In genomic region chr6:82568290-82568993, GRCh38 we compare ENCODE assay signal across 1 cellular context.
TF ChIP-seq lines count a peak whose summit lies in the region.

No MANE protein-coding gene starts in this region.

TF ChIP-seq in GM12878, 131 proteins besides CTCF, POLR2A, EP300 and RAD21 (continued from another document and continues in another):
- no peak for TF ChIP-seq ZBTB40 (IDR thresholded peaks at IDR 0.05; ENCODE audit: borderline replicate concordance)
- TF ChIP-seq PAX8 (IDR thresholded peaks at IDR 0.05), result no peak
- TF ChIP-seq ZSCAN29 (IDR thresholded peaks at IDR 0.05), result no peak
- no peak for TF ChIP-seq SMAD5 (IDR thresholded peaks at IDR 0.05; ENCODE audit: low read depth)
- no peak for TF ChIP-seq RB1 (IDR thresholded peaks at IDR 0.05; ENCODE audit: borderline replicate concordance)
- TF ChIP-seq POU2F2 (IDR thresholded peaks at IDR 0.05; ENCODE audit: borderline replicate concordance, low read depth, low read length), result 0 out of 3 replicates have a peak, but pooled peaks have one; percentile 23
- TF ChIP-seq DPF2 (IDR thresholded peaks at IDR 0.05), result 0 out of 2 replicates have a peak, but pooled peaks have one; percentile 62
- peak in 1 of 2 experiments; percentile 14; a peak in 1 of 4 replicates for TF ChIP-seq BHLHE40 (IDR thresholded peaks at IDR 0.05; ENCODE audit: borderline replicate concordance in 1 of 2, low read depth in 2 of 2, low read length in 1 of 2)
- TF ChIP-seq FOXK2 (IDR thresholded peaks at IDR 0.05), result no peak
- no peak for TF ChIP-seq ETV6 (conservative IDR thresholded peaks at IDR 0.05 in 1 of 2, IDR thresholded peaks at IDR 0.05 in 1 of 2; ENCODE audit: borderline replicate concordance in 1 of 2, low read depth in 1 of 2)
- no peak for TF ChIP-seq TBL1XR1 (IDR thresholded peaks at IDR 0.05; ENCODE audit: low read depth, low read length)
- TF ChIP-seq ATF2 (IDR thresholded peaks at IDR 0.05; ENCODE audit: low read length), result no peak
- no peak for TF ChIP-seq HDGF (IDR thresholded peaks at IDR 0.05)
- no peak for TF ChIP-seq MAX (IDR thresholded peaks at IDR 0.05; ENCODE audit: low read depth, low read length)
- no peak for TF ChIP-seq CBX3 (IDR thresholded peaks at IDR 0.05; ENCODE audit: borderline replicate concordance, low read depth)
- peak; percentile 49 to 63; a peak in 3 of 4 replicates for TF ChIP-seq IKZF2 (IDR thresholded peaks at IDR 0.05)
- no peak for TF ChIP-seq MLLT1 (IDR thresholded peaks at IDR 0.05)
- TF ChIP-seq KAT2A (conservative IDR thresholded peaks at IDR 0.05; ENCODE audit: control insufficient read depth, low read depth, low read length), result no peak
- no peak for TF ChIP-seq KDM1A (IDR thresholded peaks at IDR 0.05; ENCODE audit: borderline replicate concordance)
- TF ChIP-seq NR2F1 (conservative IDR thresholded peaks at IDR 0.05), result no peak
- TF ChIP-seq NKRF (conservative IDR thresholded peaks at IDR 0.05), result no peak
- no peak for TF ChIP-seq SUZ12 (IDR thresholded peaks at IDR 0.05; ENCODE audit: unreplicated experiment)
- TF ChIP-seq ZBTB4 (CRISPR knock-in tag; IDR thresholded peaks at IDR 0.05), result no peak
- TF ChIP-seq MTA3 (IDR thresholded peaks at IDR 0.05; ENCODE audit: borderline replicate concordance, low read length), result no peak
- peak; percentile 74 for TF ChIP-seq IKZF1 (conservative IDR thresholded peaks at IDR 0.05)
- TF ChIP-seq CREM (IDR thresholded peaks at IDR 0.05; ENCODE audit: low read depth), result no peak
- TF ChIP-seq FOS (IDR thresholded peaks at IDR 0.05; ENCODE audit: borderline replicate concordance, extremely low read depth, insufficient read length), result no peak
- TF ChIP-seq NR2C2 (IDR thresholded peaks at IDR 0.05; ENCODE audit: borderline replicate concordance, control insufficient read depth, insufficient read length, low read depth), result no peak
- TF ChIP-seq RFX5 (IDR thresholded peaks at IDR 0.05; ENCODE audit: low read depth, low read length), result no peak
- TF ChIP-seq SP1 (IDR thresholded peaks at IDR 0.05; ENCODE audit: low read depth, low read length), result no peak
- TF ChIP-seq JUNB (IDR thresholded peaks at IDR 0.05), result no peak
- no peak for TF ChIP-seq ZBTB11 (CRISPR knock-in tag; IDR thresholded peaks at IDR 0.05)
- TF ChIP-seq TCF12 (IDR thresholded peaks at IDR 0.05; ENCODE audit: low read depth, low read length), result peak; percentile 84; the same call in 1 of the 2 replicates
- 0 out of 2 replicates have a peak, but pooled peaks have one; percentile 12 for TF ChIP-seq IRF4 (IDR thresholded peaks at IDR 0.05; ENCODE audit: low read depth, low read length)
- TF ChIP-seq MYC (IDR thresholded peaks at IDR 0.05; ENCODE audit: insufficient read depth, insufficient read length, insufficient replicate concordance, low read length, severe bottlenecking), result no peak
- peak; percentile 52; the same call in 1 of the 2 replicates for TF ChIP-seq PAX5 (IDR thresholded peaks at IDR 0.05; ENCODE audit: borderline replicate concordance, low read depth, low read length)
- TF ChIP-seq WRNIP1 (IDR thresholded peaks at IDR 0.05; ENCODE audit: borderline replicate concordance, low read depth, low read length), result no peak
- no peak for TF ChIP-seq STAT1 (conservative IDR thresholded peaks at IDR 0.05)
- TF ChIP-seq SIX5 (IDR thresholded peaks at IDR 0.05; ENCODE audit: low read depth, low read length, severe bottlenecking), result no peak
- no peak for TF ChIP-seq MYB (IDR thresholded peaks at IDR 0.05; ENCODE audit: borderline replicate concordance, low read depth, low read length)
- no peak for TF ChIP-seq GABPA (IDR thresholded peaks at IDR 0.05; ENCODE audit: low read depth)
- TF ChIP-seq SREBF2 (IDR thresholded peaks at IDR 0.05; ENCODE audit: low read length), result no peak
- TF ChIP-seq RELB (IDR thresholded peaks at IDR 0.05; ENCODE audit: low read depth), result peak; percentile 61; the same call in 1 of the 2 replicates
- no peak for TF ChIP-seq SMC3 (IDR thresholded peaks at IDR 0.05; ENCODE audit: borderline replicate concordance, low read length)
- TF ChIP-seq E2F4 (IDR thresholded peaks at IDR 0.05; ENCODE audit: low read depth, low read length), result no peak
- no peak for TF ChIP-seq ZNF217 (IDR thresholded peaks at IDR 0.05)
- no peak for TF ChIP-seq YBX1 (IDR thresholded peaks at IDR 0.05)
- no peak for TF ChIP-seq FOXM1 (IDR thresholded peaks at IDR 0.05; ENCODE audit: low read depth, low read length)
- TF ChIP-seq ASH2L (IDR thresholded peaks at IDR 0.05; ENCODE audit: borderline replicate concordance, low read depth), result no peak
